Comparison of ENCODE assay signal across 13 cellular contexts in the genomic region with DNA sequence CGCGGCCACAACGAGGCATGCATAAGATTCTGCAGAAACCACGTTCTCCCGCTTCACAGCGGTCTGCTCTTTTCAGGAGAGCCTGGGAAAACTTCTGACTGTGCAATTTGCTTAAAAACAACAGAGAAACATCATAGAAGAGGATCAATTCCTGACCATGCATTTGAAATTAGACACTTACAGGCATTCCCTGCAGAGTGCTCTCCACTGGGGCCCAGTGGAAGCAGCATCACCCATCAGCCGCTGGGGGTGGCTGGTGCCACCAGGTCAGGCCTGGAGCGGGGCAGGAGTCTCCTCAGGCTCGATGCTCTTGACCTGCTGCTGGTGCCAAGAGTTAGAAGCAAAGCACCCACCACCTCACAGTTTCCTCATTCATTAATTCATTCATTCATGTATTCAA.
DNase-seq lines count a peak whose midpoint lies in the region; TF ChIP-seq lines count a peak whose summit lies in the region.
"Had no signal": no experiment of that assay in that cellular context is flagged by ENCODE, and none has a peak within 500 bp of the region (broad histone marks: within the 10 kb centered on the region; RNA-seq: fewer than 3 reads in every experiment).

No MANE protein-coding gene starts in this region.

- H3K9ac ChIP-seq in Karpas-422 (ENCODE audit: low read length): no peak overlapping the region
- H3K9ac ChIP-seq: BLaER1 treated with 17β-estradiol and CSF1 and Interleukin-3, amounts not matched to agents 10 nM and 100 nM had no signal

- no peak overlapping the region for H2AFZ ChIP-seq in Karpas-422 (ENCODE audit: low read length)

- POLR2A ChIA-PET in HEK293 (lab: Yijun Ruan, JAX): interaction anchor here (0.6 kb wide), 1 partner anchor 337 kb away, joined by 7 read pairs; no protein-coding TSS in a partner anchor

- H3K36me3 ChIP-seq in HEK293 (ENCODE audit: control insufficient read depth in 2 of 2, insufficient read depth in 1 of 2, low read length in 2 of 2) (no peaks in the 10 kb centered on the region), spleen (no peaks in the 10 kb centered on the region), Karpas-422 (ENCODE audit: insufficient read depth, low read length) (no peaks in the 10 kb centered on the region)
- H3K36me3 ChIP-seq: BLaER1 treated with 17β-estradiol and CSF1 and Interleukin-3, amounts not matched to agents 10 nM and 100 nM had no signal

- WGBS in spleen, 5 donors: 70 to 82% (median 75%) methylated on average over 9 of the region's 9 CpGs

- H3K4me3 ChIP-seq in HEK293 (ENCODE audit: low read depth, low read length) (no peak overlapping the region), choroid plexus epithelial cell (ENCODE audit: low read depth, low read length) (no peak overlapping the region), spleen (no peak overlapping the region), Karpas-422 (ENCODE audit: low read length) (no peak overlapping the region)
- H3K4me3 ChIP-seq: BLaER1 treated with 17β-estradiol and CSF1 and Interleukin-3, amounts not matched to agents 10 nM and 100 nM had no signal

- H3K4me1 ChIP-seq in HEK293 (ENCODE audit: control insufficient read depth, insufficient read depth, low read length) (no peaks in the 10 kb centered on the region), spleen (peaks cover 0 to 8% (median 0%) of the 10 kb centered on the region in 6 donors), Karpas-422 (ENCODE audit: low read length) (no peaks in the 10 kb centered on the region)
- H3K4me1 ChIP-seq: BLaER1 treated with 17β-estradiol and CSF1 and Interleukin-3, amounts not matched to agents 10 nM and 100 nM had no signal

- H3K9me3 ChIP-seq in HEK293 (ENCODE audit: control insufficient read depth, insufficient read depth, low read depth, low read length) (no peaks in the 10 kb centered on the region), spleen (peaks cover 0 to 13% (median 7%) of the 10 kb centered on the region in 8 donors), Karpas-422 (ENCODE audit: low read length) (peaks cover under 1% of the 10 kb centered on the region; the same call in 1 of the 2 replicates)

- TF ChIP-seq POLR2A in spleen (IDR thresholded peaks at IDR 0.05): no peak

- peak; percentile 34 for DNase-seq in astrocyte of the hippocampus (ENCODE audit: low read depth, low spot score)
- DNase-seq in choroid plexus epithelial cell (ENCODE audit: low read depth): peak; percentile 23
- peak; percentile 43 for DNase-seq in spleen
- no peak for DNase-seq in EL
- no peak for DNase-seq in Karpas-422
- DNase-seq in G401 (ENCODE audit: low spot score): no peak
- DNase-seq: Calu3; CD8-positive, alpha-beta T cell; GF-D8; GOT3; H7 had no signal

- no peaks in the 10 kb centered on the region for H3K79me2 ChIP-seq in Karpas-422 (ENCODE audit: low read length)

- no peak for TF ChIP-seq CTCF in HEK293 (tag by site-specific recombination; IDR thresholded peaks at IDR 0.05)
- TF ChIP-seq CTCF in choroid plexus epithelial cell (conservative IDR thresholded peaks at IDR 0.05; ENCODE audit: low read depth, low read length): no peak
- TF ChIP-seq CTCF in spleen (IDR thresholded peaks at IDR 0.05 in 8 of 11, conservative IDR thresholded peaks at IDR 0.05 in 3 of 11): no peak

- H3K27ac ChIP-seq in HEK293 (ENCODE audit: extremely low read depth, low read depth, low read length) (no peak overlapping the region), spleen (no peak overlapping the region), Karpas-422 (ENCODE audit: low read length) (no peak overlapping the region)
- H3K27ac ChIP-seq: BLaER1 treated with 17β-estradiol and CSF1 and Interleukin-3, amounts not matched to agents 10 nM and 100 nM had no signal

- H3K4me2 ChIP-seq in Karpas-422 (ENCODE audit: low read depth, low read length, poor library complexity, severe bottlenecking): no peak overlapping the region
- H3K4me2 ChIP-seq: BLaER1 treated with 17β-estradiol and CSF1 and Interleukin-3, amounts not matched to agents 10 nM and 100 nM had no signal

- H3K27me3 ChIP-seq in spleen (replicated peaks in 1 of 7): peaks cover 0 to 76% (median 8%) of the 10 kb centered on the region in 7 donors
- no peaks in the 10 kb centered on the region for H3K27me3 ChIP-seq in Karpas-422 (ENCODE audit: low read length)
- H3K27me3 ChIP-seq: BLaER1 treated with 17β-estradiol and CSF1 and Interleukin-3, amounts not matched to agents 10 nM and 100 nM had no signal

- no peaks in the 10 kb centered on the region for H4K20me1 ChIP-seq in Karpas-422 (ENCODE audit: insufficient read depth, low read depth, low read length)
- H4K20me1 ChIP-seq: BLaER1 treated with 17β-estradiol and CSF1 and Interleukin-3, amounts not matched to agents 10 nM and 100 nM had no signal

- CTCF ChIA-PET in HEK293 (lab: Yijun Ruan, JAX): interaction anchor here (0.7 kb wide), 1 partner anchor 160 kb away, joined by 3 read pairs; no protein-coding TSS in a partner anchor

- no peaks in the 10 kb centered on the region for H3K9me2 ChIP-seq in Karpas-422 (replicated peaks; ENCODE audit: insufficient read depth, low read length)

- in situ Hi-C loops in G401 (cut with HindIII; ENCODE audit: low sequenced_read_pairs): no loop called here

- intact Hi-C loops in spleen (cut with DNase I; ENCODE audit: low total_unique reads): no loop called here

TF ChIP-seq in HEK293, 187 proteins besides CTCF, POLR2A, EP300 and RAD21:
- TF ChIP-seq ZNF335 (tag by site-specific recombination; conservative IDR thresholded peaks at IDR 0.05) (no peak), ZIC2 (tag by site-specific recombination; IDR thresholded peaks at IDR 0.05) (peak; percentile 81), ZNF350 (tag by site-specific recombination; IDR thresholded peaks at IDR 0.05) (no peak), ZNF549 (tag by site-specific recombination; IDR thresholded peaks at IDR 0.05) (no peak)

Comparison
In these comparisons a context has a peak if more than half of its experiments do, and no peak if none do; other contexts are left out.
1. DNase-seq: peak in astrocyte of the hippocampus (single experiment), choroid plexus epithelial cell (single experiment) and spleen (single experiment); none in EL (single experiment), Karpas-422 (single experiment) and G401 (single experiment).